1 cellular context compared by ENCODE assay signal in genomic region chr10:97686962-97687784, GRCh38.
TF ChIP-seq lines count a peak whose summit lies in the region.

A gene with protein sequence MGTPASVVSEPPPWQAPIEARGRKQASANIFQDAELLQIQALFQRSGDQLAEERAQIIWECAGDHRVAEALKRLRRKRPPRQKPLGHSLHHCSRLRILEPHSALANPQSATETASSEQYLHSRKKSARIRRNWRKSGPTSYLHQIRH (minus strand): TSS chr10:97687241. CDS start chr10:97679905, 7,336 bp downstream.

TF ChIP-seq in HepG2, 621 proteins besides CTCF, POLR2A, EP300 and RAD21 (continued from another document and continues in another):
- TF ChIP-seq SRF (IDR thresholded peaks at IDR 0.05; ENCODE audit: low read depth, low read length) (no peak), ATRX (CRISPR knock-in tag; IDR thresholded peaks at IDR 0.05; ENCODE audit: borderline replicate concordance) (no peak), ZNF460 (CRISPR knock-in tag; IDR thresholded peaks at IDR 0.05; ENCODE audit: borderline replicate concordance) (no peak), ZNF609 (CRISPR knock-in tag; IDR thresholded peaks at IDR 0.05; ENCODE audit: borderline replicate concordance) (peak; percentile 86), RBAK (CRISPR knock-in tag; IDR thresholded peaks at IDR 0.05) (peak; percentile 48; the same call in 1 of the 2 replicates), RARA (CRISPR knock-in tag; IDR thresholded peaks at IDR 0.05) (peak; percentile 67), THAP9 (CRISPR knock-in tag; IDR thresholded peaks at IDR 0.05; ENCODE audit: borderline replicate concordance) (peak; percentile 28; the same call in 1 of the 2 replicates), DPF2 (CRISPR knock-in tag; IDR thresholded peaks at IDR 0.05; ENCODE audit: borderline replicate concordance, low read depth) (0 out of 2 replicates have a peak, but pooled peaks have one; percentile 43), ZNF577 (CRISPR knock-in tag; IDR thresholded peaks at IDR 0.05; ENCODE audit: borderline replicate concordance, low read depth) (no peak), ZNF549 (CRISPR knock-in tag; IDR thresholded peaks at IDR 0.05) (no peak), CREB3 (CRISPR knock-in tag; IDR thresholded peaks at IDR 0.05) (peak; percentile 38; the same call in 1 of the 2 replicates), ZNF674 (CRISPR knock-in tag; IDR thresholded peaks at IDR 0.05; ENCODE audit: low read depth) (no peak), BORCS8-MEF2B (CRISPR knock-in tag; IDR thresholded peaks at IDR 0.05) (peak; percentile 88), KDM4B (CRISPR knock-in tag; IDR thresholded peaks at IDR 0.05) (peak; percentile 71; the same call in 1 of the 2 replicates), CENPT (CRISPR knock-in tag; IDR thresholded peaks at IDR 0.05; ENCODE audit: low read depth) (no peak; the same call in 1 of the 2 replicates), ZBTB8A (CRISPR knock-in tag; IDR thresholded peaks at IDR 0.05; ENCODE audit: borderline replicate concordance, low read depth) (no peak), MYPOP (CRISPR knock-in tag; IDR thresholded peaks at IDR 0.05) (peak; percentile 68), MXI1 (IDR thresholded peaks at IDR 0.05; ENCODE audit: borderline replicate concordance, low read depth, low read length) (peak; percentile 93; the same call in 1 of the 3 replicates), ATM (IDR thresholded peaks at IDR 0.05; ENCODE audit: borderline replicate concordance) (no peak), ZNF225 (CRISPR knock-in tag; IDR thresholded peaks at IDR 0.05) (no peak), MTF2 (CRISPR knock-in tag; IDR thresholded peaks at IDR 0.05; ENCODE audit: borderline replicate concordance) (no peak; the same call in 1 of the 2 replicates), HDAC6 (IDR thresholded peaks at IDR 0.05; ENCODE audit: low read depth, low read length) (no peak), ZNF101 (CRISPR knock-in tag; IDR thresholded peaks at IDR 0.05; ENCODE audit: borderline replicate concordance, low read depth) (no peak), TAF15 (IDR thresholded peaks at IDR 0.05; ENCODE audit: low read depth, low read length, poor library complexity, severe bottlenecking) (peak; percentile 51), RNF219 (CRISPR knock-in tag; IDR thresholded peaks at IDR 0.05) (no peak), ZBTB14 (CRISPR knock-in tag; IDR thresholded peaks at IDR 0.05) (peak; percentile 76), PHF8 (CRISPR knock-in tag; IDR thresholded peaks at IDR 0.05) (peak; percentile 76), ZBTB1 (CRISPR knock-in tag; IDR thresholded peaks at IDR 0.05; ENCODE audit: borderline replicate concordance) (no peak), ZNF350 (CRISPR knock-in tag; IDR thresholded peaks at IDR 0.05; ENCODE audit: borderline replicate concordance, low read depth) (no peak; the same call in 1 of the 2 replicates)
- TF ChIP-seq, protein P1, sequence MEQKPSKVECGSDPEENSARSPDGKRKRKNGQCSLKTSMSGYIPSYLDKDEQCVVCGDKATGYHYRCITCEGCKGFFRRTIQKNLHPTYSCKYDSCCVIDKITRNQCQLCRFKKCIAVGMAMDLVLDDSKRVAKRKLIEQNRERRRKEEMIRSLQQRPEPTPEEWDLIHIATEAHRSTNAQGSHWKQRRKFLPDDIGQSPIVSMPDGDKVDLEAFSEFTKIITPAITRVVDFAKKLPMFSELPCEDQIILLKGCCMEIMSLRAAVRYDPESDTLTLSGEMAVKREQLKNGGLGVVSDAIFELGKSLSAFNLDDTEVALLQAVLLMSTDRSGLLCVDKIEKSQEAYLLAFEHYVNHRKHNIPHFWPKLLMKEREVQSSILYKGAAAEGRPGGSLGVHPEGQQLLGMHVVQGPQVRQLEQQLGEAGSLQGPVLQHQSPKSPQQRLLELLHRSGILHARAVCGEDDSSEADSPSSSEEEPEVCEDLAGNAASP (CRISPR knock-in tag; IDR thresholded peaks at IDR 0.05; ENCODE audit: borderline replicate concordance): peak; percentile 42
- TF ChIP-seq, protein P2, sequence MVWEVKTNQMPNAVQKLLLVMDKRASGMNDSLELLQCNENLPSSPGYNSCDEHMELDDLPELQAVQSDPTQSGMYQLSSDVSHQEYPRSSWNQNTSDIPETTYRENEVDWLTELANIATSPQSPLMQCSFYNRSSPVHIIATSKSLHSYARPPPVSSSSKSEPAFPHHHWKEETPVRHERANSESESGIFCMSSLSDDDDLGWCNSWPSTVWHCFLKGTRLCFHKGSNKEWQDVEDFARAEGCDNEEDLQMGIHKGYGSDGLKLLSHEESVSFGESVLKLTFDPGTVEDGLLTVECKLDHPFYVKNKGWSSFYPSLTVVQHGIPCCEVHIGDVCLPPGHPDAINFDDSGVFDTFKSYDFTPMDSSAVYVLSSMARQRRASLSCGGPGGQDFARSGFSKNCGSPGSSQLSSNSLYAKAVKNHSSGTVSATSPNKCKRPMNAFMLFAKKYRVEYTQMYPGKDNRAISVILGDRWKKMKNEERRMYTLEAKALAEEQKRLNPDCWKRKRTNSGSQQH (CRISPR knock-in tag; IDR thresholded peaks at IDR 0.05; ENCODE audit: low read depth): peak; percentile 66
- TF ChIP-seq, protein P3, sequence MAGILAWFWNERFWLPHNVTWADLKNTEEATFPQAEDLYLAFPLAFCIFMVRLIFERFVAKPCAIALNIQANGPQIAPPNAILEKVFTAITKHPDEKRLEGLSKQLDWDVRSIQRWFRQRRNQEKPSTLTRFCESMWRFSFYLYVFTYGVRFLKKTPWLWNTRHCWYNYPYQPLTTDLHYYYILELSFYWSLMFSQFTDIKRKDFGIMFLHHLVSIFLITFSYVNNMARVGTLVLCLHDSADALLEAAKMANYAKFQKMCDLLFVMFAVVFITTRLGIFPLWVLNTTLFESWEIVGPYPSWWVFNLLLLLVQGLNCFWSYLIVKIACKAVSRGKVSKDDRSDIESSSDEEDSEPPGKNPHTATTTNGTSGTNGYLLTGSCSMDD (CRISPR knock-in tag; IDR thresholded peaks at IDR 0.05): peak; percentile 76; the same call in 1 of the 2 replicates
- TF ChIP-seq, protein P4, sequence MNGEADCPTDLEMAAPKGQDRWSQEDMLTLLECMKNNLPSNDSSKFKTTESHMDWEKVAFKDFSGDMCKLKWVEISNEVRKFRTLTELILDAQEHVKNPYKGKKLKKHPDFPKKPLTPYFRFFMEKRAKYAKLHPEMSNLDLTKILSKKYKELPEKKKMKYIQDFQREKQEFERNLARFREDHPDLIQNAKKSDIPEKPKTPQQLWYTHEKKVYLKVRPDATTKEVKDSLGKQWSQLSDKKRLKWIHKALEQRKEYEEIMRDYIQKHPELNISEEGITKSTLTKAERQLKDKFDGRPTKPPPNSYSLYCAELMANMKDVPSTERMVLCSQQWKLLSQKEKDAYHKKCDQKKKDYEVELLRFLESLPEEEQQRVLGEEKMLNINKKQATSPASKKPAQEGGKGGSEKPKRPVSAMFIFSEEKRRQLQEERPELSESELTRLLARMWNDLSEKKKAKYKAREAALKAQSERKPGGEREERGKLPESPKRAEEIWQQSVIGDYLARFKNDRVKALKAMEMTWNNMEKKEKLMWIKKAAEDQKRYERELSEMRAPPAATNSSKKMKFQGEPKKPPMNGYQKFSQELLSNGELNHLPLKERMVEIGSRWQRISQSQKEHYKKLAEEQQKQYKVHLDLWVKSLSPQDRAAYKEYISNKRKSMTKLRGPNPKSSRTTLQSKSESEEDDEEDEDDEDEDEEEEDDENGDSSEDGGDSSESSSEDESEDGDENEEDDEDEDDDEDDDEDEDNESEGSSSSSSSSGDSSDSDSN (CRISPR knock-in tag; IDR thresholded peaks at IDR 0.05): peak; percentile 92
